ENCODE assay signal across 8 cellular contexts in genomic region chr1:70410604-70411359, GRCh38. TPM values are rescaled to one million over a fixed set of nuclear protein-coding genes. Genes with fewer than 3 reads are reported as not detected.
DNase-seq lines count a peak whose midpoint lies in the region; ATAC-seq and TF ChIP-seq lines count a peak whose summit lies in the region.

Gene CTH (plus strand): TSS chr1:70411268. CDS start chr1:70411416, 148 bp downstream.

- H3K4me1 Mint-ChIP-seq in activated naive CD8-positive, alpha-beta T cell treated with anti-CD3 and anti-CD28 coated beads, Interleukin-2, amount 10 ng/mL, durations not matched to agents 7 days and 5 days, result peaks cover 6% of the 10 kb centered on the region
- peaks cover 21% of the 10 kb centered on the region for H3K4me1 Mint-ChIP-seq in osteocyte (ENCODE audit: unreplicated experiment)

- H3K36me3 Mint-ChIP-seq in activated naive CD8-positive, alpha-beta T cell treated with anti-CD3 and anti-CD28 coated beads, Interleukin-2, amount 10 ng/mL, durations not matched to agents 7 days and 5 days, result no peaks in the 10 kb centered on the region
- H3K36me3 Mint-ChIP-seq in osteocyte (ENCODE audit: unreplicated experiment), result no peaks in the 10 kb centered on the region

- H3K4me3 ChIP-seq in thyroid gland (replicated peaks in 1 of 3), result peak within 1 kb of the TSS; percentile 24 to 51 (median 51)

- no peaks in the 10 kb centered on the region for H3K9me3 Mint-ChIP-seq in activated naive CD8-positive, alpha-beta T cell treated with anti-CD3 and anti-CD28 coated beads, Interleukin-2, amount 10 ng/mL, durations not matched to agents 7 days and 5 days
- H3K9me3 Mint-ChIP-seq in osteocyte (ENCODE audit: unreplicated experiment), result no peaks in the 10 kb centered on the region

- H3K36me3 ChIP-seq in thyroid gland, result no peaks in the 10 kb centered on the region

- H3K27me3 ChIP-seq in thyroid gland, result no peaks in the 10 kb centered on the region

- H3K27ac Mint-ChIP-seq in activated naive CD8-positive, alpha-beta T cell treated with anti-CD3 and anti-CD28 coated beads, Interleukin-2, amount 10 ng/mL, durations not matched to agents 7 days and 5 days, result peak within 1 kb of the TSS; percentile 93
- peak within 1 kb of the TSS; percentile 98 for H3K27ac Mint-ChIP-seq in osteocyte (ENCODE audit: unreplicated experiment)

- H3K9me3 ChIP-seq in thyroid gland, result no peaks in the 10 kb centered on the region

- peak; percentile 86 for DNase-seq in GM10266 (ENCODE audit: extremely low spot score)
- DNase-seq in NCI-H1105 (lab: John Stamatoyannopoulos, UW), result peak; percentile 95
- peak; percentile 90 for DNase-seq in SKM-1 treated with dmso at 0.1 percent for 144 hours (lab: John Stamatoyannopoulos, UW; ENCODE audit: unreplicated experiment)
- DNase-seq in activated naive CD8-positive, alpha-beta T cell treated with anti-CD3 and anti-CD28 coated beads, Interleukin-2, amount 10 ng/mL, durations not matched to agents 7 days and 5 days, result peak; percentile 91
- DNase-seq in head of caudate nucleus, result peak; percentile 92 to 99 (median 98)
- peak; percentile 98 for DNase-seq in osteocyte (ENCODE audit: extremely low spot score, unreplicated experiment)
- peak; percentile 99 for DNase-seq in thyroid gland

- peak within 1 kb of the TSS; percentile 98 for H3K4me3 Mint-ChIP-seq in activated naive CD8-positive, alpha-beta T cell treated with anti-CD3 and anti-CD28 coated beads, Interleukin-2, amount 10 ng/mL, durations not matched to agents 7 days and 5 days
- peak within 1 kb of the TSS; percentile 95 for H3K4me3 Mint-ChIP-seq in osteocyte (ENCODE audit: unreplicated experiment)

- TF ChIP-seq CTCF in GM10266 (IDR thresholded peaks at IDR 0.05; ENCODE audit: control insufficient read depth, insufficient read depth, low read depth, missing control alignments), result no peak
- no peak for TF ChIP-seq CTCF in osteocyte (IDR thresholded peaks at IDR 0.05)
- TF ChIP-seq CTCF in thyroid gland (IDR thresholded peaks at IDR 0.05), result peak in 2 of 6 experiments; percentile 7 to 14

- peak; percentile 30 to 99 for TF ChIP-seq POLR2A in thyroid gland (IDR thresholded peaks at IDR 0.05)

- H3K27me3 Mint-ChIP-seq in activated naive CD8-positive, alpha-beta T cell treated with anti-CD3 and anti-CD28 coated beads, Interleukin-2, amount 10 ng/mL, durations not matched to agents 7 days and 5 days, result peaks cover 23% of the 10 kb centered on the region
- peaks cover 6% of the 10 kb centered on the region for H3K27me3 Mint-ChIP-seq in osteocyte (ENCODE audit: unreplicated experiment)

- peak within 1 kb of the TSS; percentile 66 to 95 (median 89) for H3K27ac ChIP-seq in thyroid gland

- ATAC-seq in HG02623 (IDR thresholded peaks at IDR 0.05; ENCODE audit: unreplicated experiment), result peak; percentile 95
- ATAC-seq in activated naive CD8-positive, alpha-beta T cell treated with anti-CD3 and anti-CD28 coated beads, Interleukin-2, amount 10 ng/mL, durations not matched to agents 7 days and 5 days (ENCODE audit: low read depth), result peak; percentile 98

- WGBS in thyroid gland, 2 donors, result 0 to 1% methylated on average over 30 to 48 of the region's 48 CpGs

- H3K4me1 ChIP-seq in thyroid gland, result peaks cover 6 to 10% of the 10 kb centered on the region in 2 donors

- POLR2A ChIA-PET in activated naive CD8-positive, alpha-beta T cell treated with anti-CD3 and anti-CD28 coated beads, Interleukin-2, amount 10 ng/mL, durations not matched to agents 7 days and 5 days (lab: Charles Lee), result interaction anchor here (1.1 to 4.4 kb wide), 7 partner anchors 13 to 205 kb away, joined by 3 to 64 read pairs (median 5); partner anchors contain the start of genes ANKRD13C, LRRC40 and SRSF11

- intact Hi-C loops in head of caudate nucleus (cut with DNase I), result loop anchor here (10.0 kb wide), 1 partner anchor 56 kb away; the partner anchor contains the start of gene ANKRD13C
- intact Hi-C loops in thyroid gland (cut with DNase I), result no loop called here

RNA-seq across cellular contexts. Expression of gene CTH, which starts in this region (rescaled TPM):
- 1 to 10 TPM; 2.3 to 2.7 TPM for total RNA-seq in activated naive CD8-positive, alpha-beta T cell treated with anti-CD3 and anti-CD28 coated beads, Interleukin-2, amount 10 ng/mL, durations not matched to agents 7 days and 5 days
- total RNA-seq in osteocyte, result 8.3 and 9.7 TPM in 2 replicates
- total RNA-seq in thyroid gland, result 10 to 100 TPM; 14.7 to 22.2 (median 15.4) TPM

Comparison
In these comparisons a context has a peak if more than half of its experiments do, and no peak if none do; other contexts are left out.
1. Peak in every context shown above with its lines: DNase-seq, ATAC-seq, H3K4me3 ChIP-seq and H3K27ac ChIP-seq.